In the genomic region with DNA sequence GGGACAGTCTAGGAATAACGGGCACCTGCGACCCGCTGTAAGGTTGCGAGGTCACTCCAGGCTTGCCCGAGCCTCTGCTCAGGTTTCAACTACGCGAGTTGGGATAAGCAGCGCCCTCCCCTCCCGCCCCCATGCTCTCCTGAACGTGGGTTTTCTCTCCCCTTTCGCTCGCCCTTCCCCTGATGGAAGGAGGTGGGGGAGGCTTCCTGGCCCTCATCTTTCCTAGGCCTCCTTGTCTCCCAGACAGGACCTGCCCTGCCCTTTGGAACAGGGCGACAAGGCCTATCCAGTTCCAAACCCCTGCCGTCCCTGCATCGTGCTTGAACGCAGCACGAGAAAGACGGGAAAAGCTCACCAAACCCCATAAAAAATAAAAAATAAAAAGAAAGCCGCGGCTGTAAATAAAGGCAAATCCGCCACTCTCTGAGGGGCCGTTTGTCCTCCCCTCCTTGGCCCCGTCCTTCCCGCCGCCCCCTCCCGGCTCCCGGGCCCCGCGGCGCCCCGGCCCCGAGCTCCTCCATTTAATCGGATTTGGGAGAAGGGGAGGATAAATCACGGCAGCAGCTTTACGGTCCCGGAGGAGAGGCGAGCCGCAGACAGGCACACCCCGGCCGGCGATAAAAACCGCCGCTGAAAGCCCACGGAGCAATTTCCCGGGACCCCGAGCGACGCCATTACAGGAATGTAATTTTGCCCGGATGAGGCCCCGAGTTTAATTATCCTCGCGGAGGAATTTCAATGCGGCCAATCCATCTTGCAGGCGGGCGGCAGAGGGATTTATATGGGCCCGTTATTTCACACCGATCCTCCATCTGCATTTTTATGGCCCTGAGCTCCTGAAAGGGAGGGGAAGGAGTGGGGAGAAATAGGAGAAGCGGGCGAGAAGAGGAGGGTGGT, we compare ENCODE assay signal across 8 cellular contexts. TPM values are rescaled to one million over a fixed set of nuclear protein-coding genes. Genes with fewer than 3 reads are reported as not detected.
DNase-seq lines count a peak whose midpoint lies in the region; FAIRE-seq and TF ChIP-seq lines count a peak whose summit lies in the region.

No MANE protein-coding gene starts in this region.

- intact Hi-C loops in transverse colon (cut with DNase I; ENCODE audit: low total_unique reads): loop anchor here (5.0 to 10.0 kb wide), 2 partner anchors 52 to 135 kb away; partner anchors contain the start of gene ATF7

- FAIRE-seq in H54 (lab: Jason Lieb, UNC): no peak

- in situ Hi-C loops in transverse colon (cut with MboI; ENCODE audit: low pct_ligation_motif_present in 1 of 4, low pct_unique_long_range_greater_than_20kb in 1 of 4, low sequenced_read_pairs in 3 of 4): loop anchor here (5.0 to 10.0 kb wide), 3 partner anchors 52 to 135 kb away; partner anchors contain the start of gene ATF7 (in 1 of the 4)

- DNase-seq in C1 segment of cervical spinal cord (lab: John Stamatoyannopoulos, UW) (peak in 11 of 14 donors; percentile 51 to 85 (median 75)), fibroblast of pulmonary artery (ENCODE audit: low read depth) (peak; percentile 47), myocyte (ENCODE audit: low read depth) (peak; percentile 66), transverse colon (peak; percentile 41), H54 (ENCODE audit: insufficient read length, low spot score) (no peak), NK-92 (lab: John Stamatoyannopoulos, UW; ENCODE audit: unreplicated experiment) (no peak)
- DNase-seq in activated T-cell treated with anti-CD3 and anti-CD28 coated beads, Interleukin-2, amount 50 U/mL, for 48 hours: peak; percentile 60 to 65

- H3K9me3 ChIP-seq in KOPT-K1 (ENCODE audit: insufficient read depth, low read length, poor library complexity, severe bottlenecking) (no peaks in the 10 kb centered on the region), transverse colon (no peaks in the 10 kb centered on the region)

- H3K27me3 ChIP-seq in transverse colon: peaks cover 6% of the 10 kb centered on the region

- H3K27ac ChIP-seq in KOPT-K1 (ENCODE audit: low read depth, low read length, poor library complexity, severe bottlenecking) (peak overlapping the region; percentile 86), transverse colon (peak overlapping the region; percentile 85 to 94 (median 90))

- H3K36me3 ChIP-seq in KOPT-K1 (ENCODE audit: insufficient read depth, low read length) (peaks cover 25% of the 10 kb centered on the region), transverse colon (peaks cover 0 to 12% (median 4%) of the 10 kb centered on the region in 4 donors)

- WGBS in transverse colon (ENCODE audit: low coverage in 1 of 2), 2 donors: 6 to 9% methylated on average over 22 to 57 of the region's 59 CpGs

- peaks cover 10 to 33% (median 18%) of the 10 kb centered on the region in 4 donors for H3K4me1 ChIP-seq in transverse colon

- no peak for TF ChIP-seq CTCF in fibroblast of pulmonary artery (IDR thresholded peaks at IDR 0.05; ENCODE audit: low read length, missing control alignments)
- no peak for TF ChIP-seq CTCF in transverse colon (IDR thresholded peaks at IDR 0.05)

- TF ChIP-seq POLR2A in transverse colon (IDR thresholded peaks at IDR 0.05) (no peak), H54 (IDR thresholded peaks at IDR 0.05; ENCODE audit: low read depth, low read length) (no peak)

- H3K4me3 ChIP-seq in fibroblast of pulmonary artery (replicated peaks; ENCODE audit: low read depth, low read length) (peak overlapping the region; percentile 35), transverse colon (peak overlapping the region; percentile 28 to 70 (median 46))

- TF ChIP-seq EP300 in transverse colon (IDR thresholded peaks at IDR 0.05; ENCODE audit: low read depth): no peak

RNA-seq across cellular contexts. Expression of gene ATP5MC2, which starts 1.1 kb away (rescaled TPM):
- total RNA-seq in myocyte (411 and 520 TPM in 2 replicates), transverse colon (100 to 1,000 TPM; 248 to 394 (median 337) TPM)
- polyA plus RNA-seq in myocyte (2012): 434 TPM

RNA-seq across cellular contexts. Expression of gene CALCOCO1, which starts 50.3 kb away (rescaled TPM):
- total RNA-seq in myocyte (147 and 173 TPM in 2 replicates), transverse colon (100 to 1,000 TPM; 118 to 186 (median 168) TPM)
- 239 TPM for polyA plus RNA-seq in myocyte (2012)

RNA-seq across cellular contexts. Expression of gene ATF7, which starts 50.8 kb away (rescaled TPM):
- total RNA-seq in myocyte (15.5 and 25.3 TPM in 2 replicates), transverse colon (10 to 100 TPM; 14.2 to 29.7 (median 26.8) TPM)
- polyA plus RNA-seq in myocyte (2012): 23.9 TPM

Comparison
In these comparisons a context has a peak if more than half of its experiments do, and no peak if none do; other contexts are left out.
1. DNase-seq: peak in C1 segment of cervical spinal cord (11 of 14), activated T-cell treated with anti-CD3 and anti-CD28 coated beads, Interleukin-2, amount 50 U/mL, for 48 hours (2 of 2), fibroblast of pulmonary artery (single experiment), myocyte (single experiment) and transverse colon (single experiment); none in H54 (single experiment) and NK-92 (single experiment).